In the genomic region with DNA sequence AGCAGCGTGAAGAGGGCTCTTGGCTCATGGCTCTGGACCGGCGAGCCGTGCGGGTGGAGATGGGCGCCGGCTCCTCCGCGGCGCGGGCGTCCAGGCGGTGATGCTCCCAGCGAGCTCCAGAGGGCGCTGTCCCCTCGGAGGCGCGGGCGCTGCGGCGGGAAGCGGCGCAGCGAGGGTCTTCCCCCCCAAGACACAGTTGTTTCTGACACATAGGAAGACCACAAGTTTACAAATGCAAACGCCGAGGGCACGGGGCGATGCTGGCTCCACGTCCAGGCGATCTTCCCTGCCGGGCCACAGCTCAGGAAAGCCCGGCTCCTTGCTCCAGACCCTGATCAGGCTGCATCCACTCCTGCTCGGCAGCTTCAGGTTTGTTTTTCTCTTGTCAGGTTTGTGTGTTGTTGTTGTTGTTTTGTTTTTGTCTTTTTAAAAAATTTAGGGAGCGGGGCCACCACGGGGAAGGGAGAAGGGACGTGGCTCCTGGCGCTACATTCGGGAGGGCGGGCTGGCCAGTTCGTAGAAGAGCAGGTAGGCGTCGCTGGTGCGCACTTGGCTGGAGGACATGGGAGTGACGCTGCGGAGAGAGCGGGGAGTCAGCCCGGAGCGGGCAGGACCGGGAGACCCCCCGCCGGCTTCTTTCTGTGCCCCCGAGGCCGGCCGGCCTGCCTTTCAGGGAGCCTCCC, we compare ENCODE assay signal across 9 cellular contexts. TPM values are rescaled to one million over a fixed set of nuclear protein-coding genes. Genes with fewer than 3 reads are reported as not detected.
A peak's percentile ranks its signal among the peaks of the same experiment; 100 is the strongest.
DNase-seq lines count a peak whose midpoint lies in the region; ATAC-seq, FAIRE-seq and TF ChIP-seq lines count a peak whose summit lies in the region.
"Had no signal": no experiment of that assay in that cellular context is flagged by ENCODE, and none has a peak within 500 bp of the region (broad histone marks: within the 10 kb centered on the region; RNA-seq: fewer than 3 reads in every experiment).

No MANE protein-coding gene starts in this region.

- H3K9me3 ChIP-seq in neutrophil (no peaks in the 10 kb centered on the region), thoracic aorta (no peaks in the 10 kb centered on the region)

- DNase-seq in RKO (ENCODE audit: low spot score) (peak; percentile 82), frontal cortex (ENCODE audit: low spot score in 2 of 2) (peak; percentile 82 to 89), thoracic aorta (ENCODE audit: low spot score) (no peak), HuH-7 (ENCODE audit: low spot score) (no peak)
- peak; percentile 20 to 63 (median 46) for DNase-seq in activated naive CD4-positive, alpha-beta T cell (lab: John Stamatoyannopoulos, UW)

- TF ChIP-seq CTCF in neutrophil (IDR thresholded peaks at IDR 0.05) (peak; percentile 84), thoracic aorta (IDR thresholded peaks at IDR 0.05) (peak; percentile 91)

- FAIRE-seq in frontal cortex (lab: Jason Lieb, UNC): no peak

- H3K27me3 ChIP-seq in neutrophil: peaks cover 89% of the 10 kb centered on the region
- no peaks in the 10 kb centered on the region for H3K27me3 ChIP-seq in thoracic aorta (replicated peaks; ENCODE audit: insufficient read depth)

- H3K4me1 ChIP-seq in neutrophil (ENCODE audit: control insufficient read depth in 1 of 2, insufficient read depth in 1 of 2, low read depth in 1 of 2, low read length in 1 of 2) (peaks cover 8 to 10% of the 10 kb centered on the region in 2 experiments), thoracic aorta (ENCODE audit: control insufficient read depth in 1 of 2, low read depth in 2 of 2) (peaks cover 3 to 9% of the 10 kb centered on the region in 2 donors)

- H3K27ac ChIP-seq in neutrophil (no peak overlapping the region), thoracic aorta (no peak overlapping the region)

- peak; percentile 70 for ATAC-seq in GM18498 (IDR thresholded peaks at IDR 0.05; ENCODE audit: unreplicated experiment)
- peak; percentile 66 for ATAC-seq in HG03135 (IDR thresholded peaks at IDR 0.05; ENCODE audit: unreplicated experiment)
- peak; percentile 60 for ATAC-seq in thoracic aorta (ENCODE audit: insufficient number of reproducible peaks, low FRiP score, low read depth)

- no peaks in the 10 kb centered on the region for H3K36me3 ChIP-seq in neutrophil
- H3K36me3 ChIP-seq in thoracic aorta: no peaks in the 10 kb centered on the region

- H3K4me3 ChIP-seq in neutrophil (ENCODE audit: low read depth in 1 of 2, low read length in 1 of 2): peak overlapping the region; percentile 71 to 74
- peak overlapping the region; percentile 82 for H3K4me3 ChIP-seq in thoracic aorta

RNA-seq across cellular contexts. Expression of a gene that starts 10.0 kb away (rescaled TPM):
- not detected for total RNA-seq in frontal cortex
- under 1 TPM in 1 of 2 donors, not detected in 1; 0.27 TPM for total RNA-seq in thoracic aorta
- total RNA-seq: subcutaneous adipose tissue had no signal

RNA-seq across cellular contexts. Expression of a gene that starts 15.8 kb away (rescaled TPM):
- 2.4 TPM for total RNA-seq in frontal cortex
- 10 to 100 TPM; 53.2 to 98.2 TPM for total RNA-seq in thoracic aorta

RNA-seq across cellular contexts. Expression of a gene that starts 22.2 kb away (rescaled TPM):
- total RNA-seq in frontal cortex: 2.9 TPM
- 10 to 100 TPM; 11.0 to 12.1 TPM for total RNA-seq in thoracic aorta

RNA-seq across cellular contexts. Expression of a gene that starts 25.0 kb away (rescaled TPM):
- total RNA-seq in frontal cortex: 2.4 TPM
- 1 to 10 TPM in 1 of 2 donors, under 1 TPM in 1; 0.68 to 2.1 TPM for total RNA-seq in thoracic aorta

RNA-seq across cellular contexts. Expression of a gene that starts 39.6 kb away (rescaled TPM):
- total RNA-seq in frontal cortex (11.4 TPM), thoracic aorta (1,000 to 10,000 TPM; 3,387 to 6,698 TPM)

Comparison
In these comparisons a context has a peak if more than half of its experiments do, and no peak if none do; other contexts are left out.
1. DNase-seq: peak in RKO (single experiment), activated naive CD4-positive, alpha-beta T cell (4 of 4) and frontal cortex (2 of 2); none in thoracic aorta (single experiment) and HuH-7 (single experiment).
2. RNA of a gene that starts 15.8 kb away (total RNA-seq): 53.2 to 98.2 TPM in thoracic aorta; 2.4 TPM in frontal cortex (single experiment); every median in the first group is over 10 times any median in the second.
3. Peak in every context shown above with its lines, with median percentiles within 50 percentile points of each other: ATAC-seq.